ENCODE assay signal across 13 cellular contexts in genomic region chr9:88477300-88477751, GRCh38. TPM values are rescaled to one million over a fixed set of nuclear protein-coding genes. Genes with fewer than 3 reads are reported as not detected.
DNase-seq lines count a peak whose midpoint lies in the region; ATAC-seq, FAIRE-seq and TF ChIP-seq lines count a peak whose summit lies in the region.
"Had no signal": no experiment of that assay in that cellular context is flagged by ENCODE, and none has a peak within 500 bp of the region (broad histone marks: within the 10 kb centered on the region; RNA-seq: fewer than 3 reads in every experiment).

No MANE protein-coding gene starts in this region.

- H3K27me3 ChIP-seq in BLaER1: no peaks in the 10 kb centered on the region
- H3K27me3 ChIP-seq: gastroesophageal sphincter had no signal

- no peak overlapping the region for H3K9ac ChIP-seq in BLaER1

- TF ChIP-seq CTCF in HFF-Myc (IDR thresholded peaks at IDR 0.05; ENCODE audit: low read depth, low read length, missing control alignments): no peak

- peaks cover 22% of the 10 kb centered on the region for H3K4me1 ChIP-seq in BLaER1

- H3K9me3 ChIP-seq in BLaER1: no peaks in the 10 kb centered on the region
- H3K9me3 ChIP-seq: gastroesophageal sphincter had no signal

- DNase-seq in HFF-Myc (ENCODE audit: extremely low read depth, low read depth): peak; percentile 79
- DNase-seq in amniotic epithelial cell (ENCODE audit: low read depth): peak; percentile 83
- peak; percentile 97 for DNase-seq in kidney tubule cell (ENCODE audit: low spot score)
- no peak for DNase-seq in NCI-H2081 treated with DMSO at 0.1 percent for 48 hours (lab: John Stamatoyannopoulos, UW)
- DNase-seq in GM12891 (ENCODE audit: insufficient read length, low spot score): no peak
- no peak for DNase-seq in SW480 (ENCODE audit: low spot score)
- DNase-seq: NK-92 treated with Interleukin-12 subunit alpha and Interleukin-12 subunit beta, amount 100 ng/mL, for 24 hours; stimulated activated naive CD4-positive, alpha-beta T cell had no signal

- FAIRE-seq in GM12891 (lab: Jason Lieb, UNC): no peak
- FAIRE-seq: TTC549 had no signal

- peaks cover 63% of the 10 kb centered on the region for H4K20me1 ChIP-seq in BLaER1

- TF ChIP-seq POLR2A in GM12891 (IDR thresholded peaks at IDR 0.05; ENCODE audit: low read depth, low read length) (no peak), GM18505 (IDR thresholded peaks at IDR 0.05; ENCODE audit: borderline replicate concordance, extremely low read depth, insufficient read depth, insufficient read length) (no peak)

- ATAC-seq in GM18505 (IDR thresholded peaks at IDR 0.05; ENCODE audit: unreplicated experiment): no peak
- ATAC-seq: gastroesophageal sphincter had no signal

- peaks cover 71% of the 10 kb centered on the region for H3K36me3 ChIP-seq in BLaER1

- H3K27ac ChIP-seq in BLaER1: no peak overlapping the region
- H3K27ac ChIP-seq: gastroesophageal sphincter had no signal

- no peak overlapping the region for H3K4me3 ChIP-seq in BLaER1
- H3K4me3 ChIP-seq in HFF-Myc (replicated peaks; ENCODE audit: low read depth, low read length): no peak overlapping the region; the same call in 1 of the 2 replicates
- H3K4me3 ChIP-seq: gastroesophageal sphincter, skin epidermis had no signal

- H3K4me2 ChIP-seq in BLaER1: peak overlapping the region; percentile 57

TF ChIP-seq in GM12891, 5 proteins besides CTCF, POLR2A, EP300 and RAD21:
- no peak for TF ChIP-seq PAX5 (IDR thresholded peaks at IDR 0.05; ENCODE audit: insufficient read depth, low read length, severe bottlenecking)
- TF ChIP-seq TAF1 (IDR thresholded peaks at IDR 0.05; ENCODE audit: low read depth, low read length): no peak
- TF ChIP-seq POU2F2 (IDR thresholded peaks at IDR 0.05; ENCODE audit: low read depth, low read length): no peak
- TF ChIP-seq POLR2AphosphoS5 (IDR thresholded peaks at IDR 0.05; ENCODE audit: low read depth, low read length): no peak
- no peak for TF ChIP-seq SPI1 (IDR thresholded peaks at IDR 0.05; ENCODE audit: low read depth, low read length)

RNA-seq across cellular contexts. Expression of gene NXNL2, which starts 57.7 kb away (rescaled TPM):
- not detected for polyA plus RNA-seq in GM12891 (2012; ENCODE audit: low read depth, missing spikeins)

Comparison
In these comparisons a context has a peak if more than half of its experiments do, and no peak if none do; other contexts are left out.
1. DNase-seq: peak in HFF-Myc (single experiment), amniotic epithelial cell (single experiment) and kidney tubule cell (single experiment); none in NCI-H2081 treated with DMSO at 0.1 percent for 48 hours (single experiment), GM12891 (single experiment) and SW480 (single experiment).